ENCODE assay signal across 9 cellular contexts in genomic region chr19:29676586-29676985, GRCh38. TPM values are rescaled to one million over a fixed set of nuclear protein-coding genes. Genes with fewer than 3 reads are reported as not detected.
DNase-seq lines count a peak whose midpoint lies in the region; ATAC-seq and TF ChIP-seq lines count a peak whose summit lies in the region.
"Had no signal": no experiment of that assay in that cellular context is flagged by ENCODE, and none has a peak within 500 bp of the region (broad histone marks: within the 10 kb centered on the region; RNA-seq: fewer than 3 reads in every experiment).

No MANE protein-coding gene starts in this region.

- H3K4me1 ChIP-seq in mucosa of descending colon (ENCODE audit: low read depth) (peaks cover 5% of the 10 kb centered on the region), thyroid gland (peaks cover 9 to 40% of the 10 kb centered on the region in 2 donors)

- WGBS in thyroid gland, 2 donors, result 51 to 61% methylated on average over 5 to 6 of the region's 8 CpGs

- H3K27me3 ChIP-seq in thyroid gland, result no peaks in the 10 kb centered on the region

- H3K4me3 Mint-ChIP-seq in activated T-cell treated with anti-CD3 and anti-CD28 coated beads, Interleukin-2, amount 50 U/mL, for 24 hours, result no peak overlapping the region
- no peak overlapping the region for H3K4me3 Mint-ChIP-seq in activated T-cell treated with anti-CD3 and anti-CD28 coated beads, Interleukin-2, amount 50 U/mL, for 4 hours

- no peaks in the 10 kb centered on the region for H3K36me3 ChIP-seq in mucosa of descending colon (ENCODE audit: low read depth)
- H3K36me3 ChIP-seq in thyroid gland, result peaks cover 12 to 19% of the 10 kb centered on the region in 2 donors

- no peak for TF ChIP-seq POLR2A in thyroid gland (IDR thresholded peaks at IDR 0.05)

- H3K27ac ChIP-seq in cingulate gyrus (ENCODE audit: low read depth, low read length) (peak overlapping the region; percentile 97), thyroid gland (peak overlapping the region; percentile 6 to 65 (median 27))

- TF ChIP-seq CTCF in mucosa of descending colon (IDR thresholded peaks at IDR 0.05) (no peak), thyroid gland (IDR thresholded peaks at IDR 0.05) (no peak)

- H3K9me3 Mint-ChIP-seq in activated T-cell treated with anti-CD3 and anti-CD28 coated beads, Interleukin-2, amount 50 U/mL, for 24 hours, result no peaks in the 10 kb centered on the region
- no peaks in the 10 kb centered on the region for H3K9me3 Mint-ChIP-seq in activated T-cell treated with anti-CD3 and anti-CD28 coated beads, Interleukin-2, amount 50 U/mL, for 4 hours

- H3K4me1 Mint-ChIP-seq in activated T-cell treated with anti-CD3 and anti-CD28 coated beads, Interleukin-2, amount 50 U/mL, for 24 hours (ENCODE audit: low read depth), result peaks cover 90% of the 10 kb centered on the region
- H3K4me1 Mint-ChIP-seq in activated T-cell treated with anti-CD3 and anti-CD28 coated beads, Interleukin-2, amount 50 U/mL, for 4 hours (ENCODE audit: low read depth), result peaks cover 90% of the 10 kb centered on the region

- peak overlapping the region; percentile 86 for H3K27ac Mint-ChIP-seq in activated T-cell treated with anti-CD3 and anti-CD28 coated beads, Interleukin-2, amount 50 U/mL, for 24 hours

- H3K27me3 Mint-ChIP-seq in activated T-cell treated with anti-CD3 and anti-CD28 coated beads, Interleukin-2, amount 50 U/mL, for 24 hours, result no peaks in the 10 kb centered on the region
- H3K27me3 Mint-ChIP-seq in activated T-cell treated with anti-CD3 and anti-CD28 coated beads, Interleukin-2, amount 50 U/mL, for 4 hours (ENCODE audit: low read depth), result no peaks in the 10 kb centered on the region

- H3K36me3 Mint-ChIP-seq in activated T-cell treated with anti-CD3 and anti-CD28 coated beads, Interleukin-2, amount 50 U/mL, for 24 hours (ENCODE audit: low read depth), result peaks cover 63% of the 10 kb centered on the region
- peaks cover 15% of the 10 kb centered on the region for H3K36me3 Mint-ChIP-seq in activated T-cell treated with anti-CD3 and anti-CD28 coated beads, Interleukin-2, amount 50 U/mL, for 4 hours (ENCODE audit: insufficient read depth)

- ATAC-seq in activated T-cell treated with anti-CD3 and anti-CD28 coated beads, Interleukin-2, amount 50 U/mL, for 4 hours, result no peak
- ATAC-seq in mucosa of descending colon, result peak; percentile 32

- no peak for DNase-seq in activated T-cell treated with anti-CD3 and anti-CD28 coated beads, Interleukin-2, amount 50 U/mL, for 24 hours
- no peak for DNase-seq in activated T-cell treated with anti-CD3 and anti-CD28 coated beads, Interleukin-2, amount 50 U/mL, for 4 hours
- DNase-seq in mucosa of descending colon (peak in 1 of 3 donors; percentile 54), thyroid gland (peak; percentile 79 to 81), UCSD-AML1 (lab: John Stamatoyannopoulos, UW; ENCODE audit: unreplicated experiment) (no peak), amniotic stem cell (lab: John Stamatoyannopoulos, UW) (no peak), NCI-H1417 (lab: John Stamatoyannopoulos, UW) (no peak)
- DNase-seq: activated gamma-delta T cell had no signal

- H3K9me3 ChIP-seq in mucosa of descending colon (no peaks in the 10 kb centered on the region), thyroid gland (no peaks in the 10 kb centered on the region)

- intact Hi-C loops in mucosa of descending colon (cut with DNase I, micrococcal nuclease), result no loop called here
- intact Hi-C loops in thyroid gland (cut with DNase I), result no loop called here

- H3K4me3 ChIP-seq in mucosa of descending colon (no peak overlapping the region), thyroid gland (replicated peaks in 1 of 3) (no peak overlapping the region)

RNA-seq across cellular contexts. Expression of gene PLEKHF1, which starts 11.3 kb away (rescaled TPM):
- 10 to 100 TPM; 16.2 to 20.1 (median 18.4) TPM for total RNA-seq in activated T-cell treated with anti-CD3 and anti-CD28 coated beads, Interleukin-2, amount 50 U/mL, for 4 hours
- total RNA-seq in mucosa of descending colon, result 1 to 10 TPM; 4.0 to 6.9 (median 6.7) TPM
- 10 to 100 TPM; 12.1 to 20.3 (median 16.5) TPM for total RNA-seq in thyroid gland

RNA-seq across cellular contexts. Expression of gene C19orf12, which starts 38.5 kb away (rescaled TPM):
- total RNA-seq in activated T-cell treated with anti-CD3 and anti-CD28 coated beads, Interleukin-2, amount 50 U/mL, for 4 hours, result 10 to 100 TPM; 39.3 to 45.7 (median 41.0) TPM
- total RNA-seq in mucosa of descending colon, result 10 to 100 TPM; 17.0 to 26.6 (median 18.4) TPM
- 10 to 100 TPM; 24.4 to 34.0 (median 31.9) TPM for total RNA-seq in thyroid gland

Comparison
In these comparisons a context has a peak if more than half of its experiments do, and no peak if none do; other contexts are left out.
1. DNase-seq: peak in thyroid gland (2 of 2); none in activated T-cell treated with anti-CD3 and anti-CD28 coated beads, Interleukin-2, amount 50 U/mL, for 24 hours (single experiment), activated T-cell treated with anti-CD3 and anti-CD28 coated beads, Interleukin-2, amount 50 U/mL, for 4 hours (single experiment), UCSD-AML1 (single experiment), amniotic stem cell (single experiment) and NCI-H1417 (0 of 3).